In the genomic region with DNA sequence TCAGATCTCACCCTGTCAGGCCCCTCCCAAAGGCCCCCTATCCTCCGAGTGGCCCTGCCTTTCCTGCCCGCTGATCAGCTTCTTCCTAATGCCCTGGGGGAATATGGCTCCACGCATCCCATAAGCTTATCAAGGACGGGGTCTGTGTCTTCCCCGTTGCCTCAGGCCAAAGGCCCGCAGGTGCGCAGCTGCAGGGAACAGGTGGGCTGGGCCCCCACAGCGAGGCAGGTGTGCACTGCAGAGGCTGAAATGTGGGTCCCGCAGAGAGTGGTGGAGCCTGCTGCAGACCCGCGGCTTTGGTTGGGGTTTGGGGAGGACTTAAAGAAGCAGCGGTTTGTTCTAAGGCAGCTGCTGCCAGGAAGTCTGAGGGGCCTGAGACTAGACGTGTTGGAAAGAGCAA, we compare ENCODE assay signal across 12 cellular contexts.
DNase-seq lines count a peak whose midpoint lies in the region; ATAC-seq and TF ChIP-seq lines count a peak whose summit lies in the region.
"Had no signal": no experiment of that assay in that cellular context is flagged by ENCODE, and none has a peak within 500 bp of the region (broad histone marks: within the 10 kb centered on the region; RNA-seq: fewer than 3 reads in every experiment).

No MANE protein-coding gene starts in this region.

- no peaks in the 10 kb centered on the region for H3K79me1 ChIP-seq in neuronal stem cell (ENCODE audit: low read depth, low read length)

- DNase-seq in right atrium auricular region (ENCODE audit: low spot score) (peak; percentile 16), left ventricle myocardium superior (no peak), NCI-H345 (lab: John Stamatoyannopoulos, UW) (peak; percentile 60), neuronal stem cell (ENCODE audit: low spot score) (no peak), DMS153 (lab: John Stamatoyannopoulos, UW) (no peak)
- DNase-seq: 8988T, DMS79 treated with DMSO at 0.1 percent for 48 hours, GF-D8 had no signal

- H2BK12ac ChIP-seq in neuronal stem cell (ENCODE audit: low read length): no peak overlapping the region

- no peak overlapping the region for H4K91ac ChIP-seq in neuronal stem cell (ENCODE audit: low read depth, low read length, poor library complexity)

- H3K36me3 ChIP-seq in right atrium auricular region (no peaks in the 10 kb centered on the region), neuronal stem cell (replicated peaks in 1 of 2; ENCODE audit: control insufficient read depth in 2 of 2, insufficient read depth in 2 of 2, low read length in 2 of 2) (no peaks in the 10 kb centered on the region)
- H3K36me3 ChIP-seq: BLaER1, HAP-1 had no signal

- H2BK120ac ChIP-seq in neuronal stem cell (ENCODE audit: low read depth, low read length): no peak overlapping the region

- peak overlapping the region; percentile 40 for H3K23ac ChIP-seq in neuronal stem cell (ENCODE audit: low read depth, low read length, poor library complexity)

- no peak overlapping the region for H2AFZ ChIP-seq in neuronal stem cell (ENCODE audit: low read length)

- H2AK5ac ChIP-seq in neuronal stem cell (ENCODE audit: low read depth, low read length): no peak overlapping the region

- H3K18ac ChIP-seq in neuronal stem cell (ENCODE audit: low read length): peak overlapping the region; percentile 48

- no peak overlapping the region for H3K4me2 ChIP-seq in neuronal stem cell (ENCODE audit: insufficient read depth, low read length, poor library complexity, severe bottlenecking)
- H3K4me2 ChIP-seq: BLaER1 had no signal

- TF ChIP-seq CTCF in right atrium auricular region (IDR thresholded peaks at IDR 0.05): no peak

- no peaks in the 10 kb centered on the region for H3K27me3 ChIP-seq in right atrium auricular region
- H3K27me3 ChIP-seq in neuronal stem cell (ENCODE audit: control insufficient read depth in 3 of 3, insufficient read depth in 3 of 3, low read depth in 1 of 3, low read length in 3 of 3): no peaks in the 10 kb centered on the region
- H3K27me3 ChIP-seq: BLaER1 had no signal

- no peak overlapping the region for H2BK5ac ChIP-seq in neuronal stem cell (ENCODE audit: low read length)

- H3K9me3 ChIP-seq in right atrium auricular region: no peaks in the 10 kb centered on the region
- no peaks in the 10 kb centered on the region for H3K9me3 ChIP-seq in neuronal stem cell (replicated peaks in 1 of 2; ENCODE audit: control insufficient read depth in 2 of 2, insufficient read depth in 1 of 2, low read depth in 1 of 2, low read length in 2 of 2)
- H3K9me3 ChIP-seq: BLaER1, HAP-1 had no signal

- no peak overlapping the region for H3K27ac ChIP-seq in right atrium auricular region
- H3K27ac ChIP-seq in neuronal stem cell (replicated peaks; ENCODE audit: low read length): no peak overlapping the region
- H3K27ac ChIP-seq: BLaER1 had no signal

- H3K9ac ChIP-seq in neuronal stem cell (ENCODE audit: low read depth, low read length, poor library complexity): no peak overlapping the region
- H3K9ac ChIP-seq: BLaER1 had no signal

- intact Hi-C loops in left ventricle myocardium superior (cut with micrococcal nuclease): no loop called here

- H4K8ac ChIP-seq in neuronal stem cell (ENCODE audit: low read depth, low read length): no peak overlapping the region

- H3K4ac ChIP-seq in neuronal stem cell (ENCODE audit: low read length): no peak overlapping the region

- no peaks in the 10 kb centered on the region for H3K4me1 ChIP-seq in right atrium auricular region
- H3K4me1 ChIP-seq in neuronal stem cell (ENCODE audit: control insufficient read depth in 2 of 2, insufficient read depth in 1 of 2, low read depth in 1 of 2, low read length in 2 of 2): no peaks in the 10 kb centered on the region
- H3K4me1 ChIP-seq: HAP-1 had no signal

- H2BK15ac ChIP-seq in neuronal stem cell (ENCODE audit: low read length): no peak overlapping the region

- H3K4me3 ChIP-seq in right atrium auricular region (no peak overlapping the region), neuronal stem cell (ENCODE audit: low read length in 2 of 2) (no peak overlapping the region)
- H3K4me3 ChIP-seq: BLaER1, HAP-1 had no signal

- no peak overlapping the region for H3K14ac ChIP-seq in neuronal stem cell (ENCODE audit: low read length)

- no CpG with 5 or more reads among the region's 13 CpGs for WGBS in neuronal stem cell (ENCODE audit: extremely low coverage in 2 of 2, insufficient read length in 2 of 2, insufficient replicate concordance in 1 of 2), 2 donors

- no peak for ATAC-seq in left ventricle myocardium superior
- ATAC-seq in HG03460 (IDR thresholded peaks at IDR 0.05; ENCODE audit: unreplicated experiment): no peak
- no peak for ATAC-seq in activated CD4-positive, CD25-positive, alpha-beta regulatory T cell treated with anti-CD3 and anti-CD28 coated beads, Interleukin-2, amount 50 U/mL, for 24 hours

Comparison
In these comparisons a context has a peak if more than half of its experiments do, and no peak if none do; other contexts are left out.
1. DNase-seq: peak in right atrium auricular region (single experiment) and NCI-H345 (single experiment); none in left ventricle myocardium superior (single experiment), neuronal stem cell (single experiment) and DMS153 (single experiment).